8 cellular contexts compared by ENCODE assay signal in the genomic region with DNA sequence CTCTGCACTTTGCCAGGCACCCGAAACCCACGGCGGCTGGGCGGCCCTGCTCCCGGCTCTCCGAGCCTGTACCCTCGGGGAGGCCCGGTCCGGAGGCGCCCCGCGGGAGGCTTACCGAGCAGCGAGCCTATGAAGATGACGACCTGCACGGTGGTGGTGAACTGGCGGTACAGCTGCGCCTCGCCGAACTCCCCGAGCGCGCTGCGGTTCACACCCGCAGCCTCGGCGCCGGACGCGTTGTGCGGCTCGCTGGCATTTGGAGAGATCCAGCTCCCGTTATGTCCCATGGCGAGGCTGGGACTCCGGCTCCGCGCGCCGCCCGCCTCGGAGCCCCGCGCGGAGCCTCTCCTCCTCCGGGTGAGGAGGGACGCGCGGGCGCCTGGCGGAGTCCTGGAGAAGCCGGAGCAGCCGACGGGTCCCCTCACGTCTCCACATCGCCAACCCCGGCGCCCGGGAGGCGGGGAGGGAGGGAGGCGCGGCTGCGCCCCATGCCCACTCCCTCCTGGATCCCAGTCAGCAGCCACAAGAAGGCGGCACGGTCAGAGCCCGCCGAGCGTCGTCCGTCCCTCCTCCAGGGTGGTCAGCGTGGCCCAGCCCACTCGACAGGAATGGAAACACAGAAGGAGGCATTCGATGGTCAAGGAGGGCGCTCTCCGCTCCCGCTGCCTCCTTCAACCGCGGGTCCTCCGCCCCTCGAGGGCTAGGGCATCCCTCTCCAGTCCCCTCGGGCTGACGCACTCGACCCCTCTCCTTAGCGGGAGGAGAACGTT. TPM values are rescaled to one million over a fixed set of nuclear protein-coding genes. Genes with fewer than 3 reads are reported as not detected.
DNase-seq lines count a peak whose midpoint lies in the region; ATAC-seq and TF ChIP-seq lines count a peak whose summit lies in the region.

A gene with protein sequence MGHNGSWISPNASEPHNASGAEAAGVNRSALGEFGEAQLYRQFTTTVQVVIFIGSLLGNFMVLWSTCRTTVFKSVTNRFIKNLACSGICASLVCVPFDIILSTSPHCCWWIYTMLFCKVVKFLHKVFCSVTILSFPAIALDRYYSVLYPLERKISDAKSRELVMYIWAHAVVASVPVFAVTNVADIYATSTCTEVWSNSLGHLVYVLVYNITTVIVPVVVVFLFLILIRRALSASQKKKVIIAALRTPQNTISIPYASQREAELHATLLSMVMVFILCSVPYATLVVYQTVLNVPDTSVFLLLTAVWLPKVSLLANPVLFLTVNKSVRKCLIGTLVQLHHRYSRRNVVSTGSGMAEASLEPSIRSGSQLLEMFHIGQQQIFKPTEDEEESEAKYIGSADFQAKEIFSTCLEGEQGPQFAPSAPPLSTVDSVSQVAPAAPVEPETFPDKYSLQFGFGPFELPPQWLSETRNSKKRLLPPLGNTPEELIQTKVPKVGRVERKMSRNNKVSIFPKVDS (minus strand): TSS at position 527 of the 770 bp plus-strand sequence. CDS start 240 bp downstream, at position 287.

- H3K56ac ChIP-seq in H9 (ENCODE audit: insufficient read length, low read depth, low read length) = no peak within 1 kb of the TSS

- POLR2A ChIA-PET in PC-9 (lab: Charles Lee; ENCODE audit: unreplicated experiment) = no interaction called here

- no peak within 1 kb of the TSS for H3T11ph ChIP-seq in H9 (ENCODE audit: low read length)

- peak within 1 kb of the TSS; percentile 94 for H3K18ac ChIP-seq in H9 (ENCODE audit: insufficient read length, low read depth, low read length)

- no peaks in the 10 kb centered on the region for H4K20me1 ChIP-seq in H9 (ENCODE audit: control insufficient read depth, insufficient read depth, insufficient read length)
- H4K20me1 ChIP-seq in PC-9 (ENCODE audit: insufficient read depth) = no peaks in the 10 kb centered on the region

- H3K27ac Mint-ChIP-seq in H9 = peak within 1 kb of the TSS; percentile 80 to 95 (median 91)
- H3K27ac Mint-ChIP-seq in activated naive CD4-positive, alpha-beta T cell treated with anti-CD3 and anti-CD28 coated beads, Interleukin-2, amount 50 U/mL, for 24 hours = peak within 1 kb of the TSS; percentile 92
- H3K27ac Mint-ChIP-seq in nephron progenitor cell = peak within 1 kb of the TSS; percentile 52

- H2BK120ac ChIP-seq in H9 (ENCODE audit: low read depth, low read length, poor library complexity, severe bottlenecking) = no peak within 1 kb of the TSS

- H3K23ac ChIP-seq in H9 (ENCODE audit: insufficient read length, low read depth, low read length) = no peak within 1 kb of the TSS

- H3K36me3 Mint-ChIP-seq in H9 (ENCODE audit: insufficient read depth in 1 of 3, low read depth in 3 of 3) = peaks cover 34 to 43% (median 37%) of the 10 kb centered on the region in 3 experiments
- H3K36me3 Mint-ChIP-seq in activated naive CD4-positive, alpha-beta T cell treated with anti-CD3 and anti-CD28 coated beads, Interleukin-2, amount 50 U/mL, for 24 hours = peaks cover 2% of the 10 kb centered on the region
- no peaks in the 10 kb centered on the region for H3K36me3 Mint-ChIP-seq in nephron progenitor cell (ENCODE audit: low read depth)

- DNase-seq in Caki2 (ENCODE audit: low read depth) (peak; percentile 85), H9 (peak; percentile 64), PC-9 (peak in 1 of 2 experiments; percentile 43), foreskin melanocyte (peak; percentile 67), nephron progenitor cell (peak; percentile 56), NCI-H2107 treated with DMSO at 0.1 percent for 48 hours (lab: John Stamatoyannopoulos, UW; ENCODE audit: unreplicated experiment) (no peak)

- intact Hi-C loops in PC-9 (cut with micrococcal nuclease; ENCODE audit: unreplicated experiment) = no loop called here

- in situ Hi-C loops in Caki2 (cut with HindIII; ENCODE audit: low pct_unique_long_range_greater_than_20kb, low sequenced_read_pairs) = no loop called here

- H4K91ac ChIP-seq in H9 (ENCODE audit: insufficient read length, low read depth, low read length) = no peak within 1 kb of the TSS

- peak within 1 kb of the TSS; percentile 85 for H3K14ac ChIP-seq in H9 (ENCODE audit: insufficient read depth, low read length)

- H3K79me2 ChIP-seq in H9 (ENCODE audit: insufficient read depth, low read length) (peaks cover 47% of the 10 kb centered on the region), PC-9 (ENCODE audit: low read depth) (no peaks in the 10 kb centered on the region)

- BruUV-seq in PC-9 (replicated peaks; lab: Mats Ljungman, UMichigan) = no TSS peak

- H3K4me3 Mint-ChIP-seq in H9 = peak within 1 kb of the TSS; percentile 93 to 95
- peak within 1 kb of the TSS; percentile 90 for H3K4me3 Mint-ChIP-seq in activated naive CD4-positive, alpha-beta T cell treated with anti-CD3 and anti-CD28 coated beads, Interleukin-2, amount 50 U/mL, for 24 hours
- H3K4me3 Mint-ChIP-seq in nephron progenitor cell = peak within 1 kb of the TSS; percentile 88

- WGBS in H9 (ENCODE audit: extremely low coverage, insufficient read length, low lambda C conversion rate) = no CpG with 5 or more reads among the region's 84 CpGs

- H3F3A ChIP-seq in PC-9 (ENCODE audit: insufficient read depth, low read depth) = peaks cover 3% of the 10 kb centered on the region; the same call in 1 of the 2 replicates

- peak within 1 kb of the TSS; percentile 69 for H3K4me3 ChIP-seq in PC-9

- no peak within 1 kb of the TSS for H2BK15ac ChIP-seq in H9 (ENCODE audit: low read depth, low read length)

- no peak for TF ChIP-seq CTCF in H9 (conservative IDR thresholded peaks at IDR 0.05)
- no peak for TF ChIP-seq CTCF in PC-9 (conservative IDR thresholded peaks at IDR 0.05)
- TF ChIP-seq CTCF in nephron progenitor cell (IDR thresholded peaks at IDR 0.05) = no peak

- H4K5ac ChIP-seq in H9 (ENCODE audit: insufficient read length, low read depth, low read length) = no peak within 1 kb of the TSS

- no peak within 1 kb of the TSS for H2BK20ac ChIP-seq in H9 (ENCODE audit: low read depth, low read length, poor library complexity, severe bottlenecking)

- H3K9me3 ChIP-seq in H9 (ENCODE audit: control insufficient read depth, low read depth, low read length) = no peaks in the 10 kb centered on the region
- no peaks in the 10 kb centered on the region for H3K9me3 ChIP-seq in PC-9 (ENCODE audit: insufficient read depth, low read depth)

- H4K8ac ChIP-seq in H9 (replicated peaks; ENCODE audit: insufficient read length, low read depth, low read length) = no peak within 1 kb of the TSS

- H2BK5ac ChIP-seq in H9 (ENCODE audit: insufficient read length, low read length) = no peak within 1 kb of the TSS

- H3K36me3 ChIP-seq in PC-9 (ENCODE audit: low read depth) = no peaks in the 10 kb centered on the region

- CTCF ChIA-PET in PC-9 (lab: Charles Lee) = no interaction called here

- H3K4me2 ChIP-seq in H9 (ENCODE audit: insufficient read depth, insufficient read length, low read length) (peak within 1 kb of the TSS; percentile 68), PC-9 (peak within 1 kb of the TSS; percentile 86)

- H3K79me1 ChIP-seq in H9 (ENCODE audit: insufficient read depth, low read depth, low read length, poor library complexity, severe bottlenecking) = peaks cover 2% of the 10 kb centered on the region

- peaks cover 4% of the 10 kb centered on the region for H3K23me2 ChIP-seq in H9 (ENCODE audit: insufficient read length, low read depth, low read length, poor library complexity, severe bottlenecking)

- H2BK12ac ChIP-seq in H9 (ENCODE audit: insufficient read length, low read depth, low read length) = no peak within 1 kb of the TSS

- H2AFZ ChIP-seq in H9 (ENCODE audit: low read length) (no peak within 1 kb of the TSS), PC-9 (peak within 1 kb of the TSS; percentile 98)

- H3K9me2 ChIP-seq in PC-9 (ENCODE audit: insufficient read depth) = no peaks in the 10 kb centered on the region

- no peak for ATAC-seq in HG02870 (IDR thresholded peaks at IDR 0.05; ENCODE audit: unreplicated experiment)

- H2AK5ac ChIP-seq in H9 (ENCODE audit: insufficient read length, low read length) = no peak within 1 kb of the TSS

- H3K9me3 Mint-ChIP-seq in H9 (peaks cover 8 to 12% of the 10 kb centered on the region in 2 experiments), nephron progenitor cell (peaks cover 5% of the 10 kb centered on the region)
- H3K9me3 Mint-ChIP-seq in activated naive CD4-positive, alpha-beta T cell treated with anti-CD3 and anti-CD28 coated beads, Interleukin-2, amount 50 U/mL, for 24 hours = peaks cover 7% of the 10 kb centered on the region

- H3K4me1 Mint-ChIP-seq in H9 = peaks cover 43% of the 10 kb centered on the region in 2 experiments
- H3K4me1 Mint-ChIP-seq in activated naive CD4-positive, alpha-beta T cell treated with anti-CD3 and anti-CD28 coated beads, Interleukin-2, amount 50 U/mL, for 24 hours = peaks cover 18% of the 10 kb centered on the region
- peaks cover 27% of the 10 kb centered on the region for H3K4me1 Mint-ChIP-seq in nephron progenitor cell

- H3K27ac ChIP-seq in H9 (ENCODE audit: insufficient read length, low read depth, low read length) (no peak within 1 kb of the TSS), PC-9 (no peak within 1 kb of the TSS)

- H3K27me3 Mint-ChIP-seq in H9 (ENCODE audit: low read depth) (no peaks in the 10 kb centered on the region), nephron progenitor cell (ENCODE audit: low read depth, poor library complexity) (peaks cover 42% of the 10 kb centered on the region)
- peaks cover 15% of the 10 kb centered on the region for H3K27me3 Mint-ChIP-seq in activated naive CD4-positive, alpha-beta T cell treated with anti-CD3 and anti-CD28 coated beads, Interleukin-2, amount 50 U/mL, for 24 hours

- H3K9ac ChIP-seq in H9 (ENCODE audit: extremely low read depth, insufficient read length, low read length) = peak within 1 kb of the TSS; percentile 70

- H3K4ac ChIP-seq in H9 (ENCODE audit: low read depth, low read length) = no peak within 1 kb of the TSS

- no peaks in the 10 kb centered on the region for H3K27me3 ChIP-seq in H9 (ENCODE audit: insufficient read depth, low read length)
- no peaks in the 10 kb centered on the region for H3K27me3 ChIP-seq in PC-9 (ENCODE audit: insufficient read depth, low read depth)

- H3K4me1 ChIP-seq in H9 (ENCODE audit: insufficient read depth, low read length) (peaks cover 2% of the 10 kb centered on the region; the same call in 1 of the 2 replicates), PC-9 (replicated peaks; ENCODE audit: insufficient read depth) (peaks cover 24% of the 10 kb centered on the region)

RNA-seq across cellular contexts. Expression of the gene that starts here (rescaled TPM):
- 8.1 and 9.6 TPM in 2 replicates for total RNA-seq in Caki2 (2014; rRNA removed; shearing (Covaris generic); ENCODE audit: low replicate concordance)
- total RNA-seq in H9 (2021) (132 TPM in 2 replicates), PC-9 (2021) (4.2 and 4.7 TPM in 2 replicates)

Comparison
In these comparisons a context has a peak if more than half of its experiments do, and no peak if none do; other contexts are left out.
1. RNA of the gene that starts here (total RNA-seq): 132 TPM in H9; 8.1 to 9.6 TPM in Caki2 and 4.2 to 4.7 TPM in PC-9; every median in the first group is over 10 times any median in the second.
2. Peak in every context shown above with its lines, with median percentiles within 50 percentile points of each other: H3K27ac Mint-ChIP-seq and H3K4me3 Mint-ChIP-seq.